14 cellular contexts compared by ENCODE assay signal in genomic region chr13:56561327-56561726, GRCh38.
DNase-seq lines count a peak whose midpoint lies in the region; FAIRE-seq and TF ChIP-seq lines count a peak whose summit lies in the region.
"Had no signal": no experiment of that assay in that cellular context is flagged by ENCODE, and none has a peak within 500 bp of the region (broad histone marks: within the 10 kb centered on the region; RNA-seq: fewer than 3 reads in every experiment).

No MANE protein-coding gene starts in this region.

- dilution Hi-C loops in endothelial cell of umbilical vein (cut with MboI; ENCODE audit: extremely low pct_ligation_motif_present, low sequenced_read_pairs) = no loop called here

- H3K9ac ChIP-seq in endothelial cell of umbilical vein (replicated peaks; ENCODE audit: extremely low read depth, insufficient read depth, low read length) = no peak overlapping the region

- H3K27me3 ChIP-seq in A673 (replicated peaks; ENCODE audit: insufficient read depth, low read depth, low read length, poor library complexity) (no peaks in the 10 kb centered on the region), endothelial cell of umbilical vein (ENCODE audit: control insufficient read depth in 2 of 2, insufficient read depth in 2 of 2, low read length in 2 of 2) (no peaks in the 10 kb centered on the region)

- POLR2A ChIA-PET in A673 (lab: Charles Lee; ENCODE audit: low non-redundant PET) (no interaction called here), endothelial cell of umbilical vein (lab: Charles Lee) (no interaction called here)

- CTCF ChIA-PET in A673 (lab: Charles Lee) (no interaction called here), endothelial cell of umbilical vein (lab: Charles Lee) (interaction anchor here (1.5 to 3.0 kb wide), 3 partner anchors 7 to 1063 kb away, joined by 3 to 16 read pairs (median 3); no protein-coding TSS in a partner anchor)

- H3K4me3 ChIP-seq in A673 (ENCODE audit: low read depth, low read length, poor library complexity, severe bottlenecking) = no peak overlapping the region
- no peak overlapping the region for H3K4me3 ChIP-seq in endothelial cell of umbilical vein (replicated peaks in 1 of 3; ENCODE audit: insufficient read depth in 1 of 3, low read depth in 1 of 3, low read length in 3 of 3)

- no peak for FAIRE-seq in endothelial cell of umbilical vein (lab: Jason Lieb, UNC)
- no peak for FAIRE-seq in GM19239 (lab: Jason Lieb, UNC)
- FAIRE-seq: small intestine had no signal

- H2AFZ ChIP-seq in endothelial cell of umbilical vein (ENCODE audit: low read depth, low read length) = peak overlapping the region; percentile 51

- DNase-seq in A673 (ENCODE audit: low spot score) (peak; percentile 51), D341Med (ENCODE audit: low spot score) (peak; percentile 46), NCI-H748 treated with DMSO at 0.1 percent for 48 hours (lab: John Stamatoyannopoulos, UW) (peak; percentile 20), endothelial cell of umbilical vein (ENCODE audit: low read depth, low spot score) (peak; percentile 35), SKM-1 treated with dmso at 0.1 percent for 144 hours (lab: John Stamatoyannopoulos, UW; ENCODE audit: unreplicated experiment) (no peak), GM19239 (ENCODE audit: insufficient read length, low spot score) (no peak)
- DNase-seq in activated effector memory CD4-positive, alpha-beta T cell treated with Interleukin-2 at 50 U/mL for 16 hours = no peak
- DNase-seq in stimulated activated CD4-positive, alpha-beta T cell treated with anti-CD3 and anti-CD28 coated beads, Interleukin-12 subunit alpha, Interleukin-12 subunit beta, amount 100 ng/mL, for 4 hours = no peak
- DNase-seq: activated T-cell treated with anti-CD3 and anti-CD28 coated beads for 4 hours, erythroblast, GDM1, hypothalamus, NCI-H510A, small intestine had no signal

- H3K36me3 ChIP-seq in A673 (ENCODE audit: insufficient read depth, low read length, poor library complexity, severe bottlenecking) (no peaks in the 10 kb centered on the region), endothelial cell of umbilical vein (ENCODE audit: control insufficient read depth in 2 of 2, extremely low read depth in 1 of 2, insufficient read depth in 2 of 2, low read length in 2 of 2) (no peaks in the 10 kb centered on the region)

- no peaks in the 10 kb centered on the region for H4K20me1 ChIP-seq in endothelial cell of umbilical vein (replicated peaks; ENCODE audit: control insufficient read depth, extremely low read depth, insufficient read depth, low read length)

- H3K27ac ChIP-seq in A673 (ENCODE audit: low read depth, low read length, poor library complexity, severe bottlenecking) (no peak overlapping the region), endothelial cell of umbilical vein (ENCODE audit: insufficient read depth, low read depth, low read length) (no peak overlapping the region)

- H3K79me2 ChIP-seq in endothelial cell of umbilical vein (ENCODE audit: control insufficient read depth, insufficient read depth, low read length) = no peaks in the 10 kb centered on the region

- no peaks in the 10 kb centered on the region for H3K9me3 ChIP-seq in A673 (ENCODE audit: low read depth, low read length, poor library complexity, severe bottlenecking)
- no peaks in the 10 kb centered on the region for H3K9me3 ChIP-seq in endothelial cell of umbilical vein (replicated peaks; ENCODE audit: control insufficient read depth, insufficient read depth, low read length)

- H3K4me2 ChIP-seq in endothelial cell of umbilical vein (ENCODE audit: insufficient read depth, low read length) = no peak overlapping the region

- TF ChIP-seq CTCF in A673 (conservative IDR thresholded peaks at IDR 0.05; ENCODE audit: low read depth, low read length) = peak; percentile 59
- TF ChIP-seq CTCF in endothelial cell of umbilical vein (IDR thresholded peaks at IDR 0.05; ENCODE audit: extremely low read depth in 1 of 2, insufficient read depth in 1 of 2, low read depth in 1 of 2, low read length in 2 of 2) = peak; percentile 20 to 39

- no peaks in the 10 kb centered on the region for H3K9me1 ChIP-seq in endothelial cell of umbilical vein (replicated peaks; ENCODE audit: control insufficient read depth, extremely low read depth, insufficient read depth, low read length)

- no peak for TF ChIP-seq POLR2A in endothelial cell of umbilical vein (IDR thresholded peaks at IDR 0.05; ENCODE audit: low read depth, low read length)

- no TSS peak for BruUV-seq in A673 (replicated peaks; lab: Mats Ljungman, UMichigan)
- BruUV-seq in endothelial cell of umbilical vein (replicated peaks; lab: Mats Ljungman, UMichigan) = no TSS peak

- H3K4me1 ChIP-seq in A673 (ENCODE audit: insufficient read depth, low read length, poor library complexity, severe bottlenecking) (no peaks in the 10 kb centered on the region), endothelial cell of umbilical vein (ENCODE audit: control insufficient read depth, extremely low read depth, insufficient read depth, low read length) (no peaks in the 10 kb centered on the region)

- intact Hi-C loops in A673 (cut with micrococcal nuclease; ENCODE audit: unreplicated experiment) (no loop called here), endothelial cell of umbilical vein (cut with micrococcal nuclease) (loop anchor here (1.0 to 10.0 kb wide), 2 partner anchors 193 to 997 kb away; no protein-coding TSS in a partner anchor)

TF ChIP-seq in endothelial cell of umbilical vein, 7 proteins besides CTCF, POLR2A, EP300 and RAD21:
- no peak for TF ChIP-seq JUN (IDR thresholded peaks at IDR 0.05; ENCODE audit: borderline replicate concordance, insufficient read depth, insufficient read length, low read depth)
- no peak for TF ChIP-seq MAX (IDR thresholded peaks at IDR 0.05; ENCODE audit: insufficient read depth, insufficient read length)
- TF ChIP-seq GATA2 (IDR thresholded peaks at IDR 0.05; ENCODE audit: insufficient read depth, insufficient read length, low read depth, low read length) = no peak
- TF ChIP-seq EZH2 (IDR thresholded peaks at IDR 0.05; ENCODE audit: borderline replicate concordance, low read depth, low read length, severe bottlenecking) = no peak
- no peak for TF ChIP-seq MYC (IDR thresholded peaks at IDR 0.05; ENCODE audit: low read depth, low read length)
- no peak for TF ChIP-seq POLR2AphosphoS5 (IDR thresholded peaks at IDR 0.05; ENCODE audit: insufficient read depth, low read depth, low read length)
- no peak for TF ChIP-seq FOS (IDR thresholded peaks at IDR 0.05; ENCODE audit: borderline replicate concordance, insufficient read depth, low read length)
TF ChIP-seq in endothelial cell of umbilical vein: peak in this region for 0.

Comparison
In these comparisons a context has a peak if more than half of its experiments do, and no peak if none do; other contexts are left out.
1. DNase-seq: peak in A673 (single experiment), D341Med (single experiment), NCI-H748 treated with DMSO at 0.1 percent for 48 hours (single experiment) and endothelial cell of umbilical vein (single experiment); none in SKM-1 treated with dmso at 0.1 percent for 144 hours (single experiment), activated effector memory CD4-positive, alpha-beta T cell treated with Interleukin-2 at 50 U/mL for 16 hours (single experiment), GM19239 (single experiment) and stimulated activated CD4-positive, alpha-beta T cell treated with anti-CD3 and anti-CD28 coated beads, Interleukin-12 subunit alpha, Interleukin-12 subunit beta, amount 100 ng/mL, for 4 hours (single experiment).